Comparison of ENCODE assay signal across 8 cellular contexts in genomic region chr18:37565138-37565984, GRCh38. TPM values are rescaled to one million over a fixed set of nuclear protein-coding genes. Genes with fewer than 3 reads are reported as not detected.
A peak's percentile ranks its signal among the peaks of the same experiment; 100 is the strongest.
DNase-seq lines count a peak whose midpoint lies in the region; ATAC-seq, FAIRE-seq and TF ChIP-seq lines count a peak whose summit lies in the region.

CELF4 (minus strand) TSS chr18:37565798.

- H3K4me3 ChIP-seq in right lobe of liver: peak within 1 kb of the TSS in 2 of 3 donors; percentile 48
- no peak within 1 kb of the TSS for H3K4me3 ChIP-seq in HepG2 (replicated peaks in 1 of 3; ENCODE audit: insufficient read depth in 1 of 3, low read depth in 2 of 3, low read length in 3 of 3)
- H3K4me3 ChIP-seq in neuronal stem cell (ENCODE audit: low read length in 2 of 2): peak within 1 kb of the TSS; percentile 30 to 81
- H3K4me3 ChIP-seq in Caco-2 (ENCODE audit: low read depth, low read length): no peak within 1 kb of the TSS

- H4K91ac ChIP-seq in neuronal stem cell (ENCODE audit: low read depth, low read length, poor library complexity): no peak within 1 kb of the TSS

- H3K4me1 ChIP-seq in right lobe of liver: peaks cover 0 to 14% (median 5%) of the 10 kb centered on the region in 4 donors
- H3K4me1 ChIP-seq in HepG2 (ENCODE audit: insufficient read depth, low read length): no peaks in the 10 kb centered on the region
- no peaks in the 10 kb centered on the region for H3K4me1 ChIP-seq in neuronal stem cell (ENCODE audit: control insufficient read depth in 2 of 2, insufficient read depth in 1 of 2, low read depth in 1 of 2, low read length in 2 of 2)
- H3K4me1 ChIP-seq in Caco-2: no peaks in the 10 kb centered on the region

- H3K9me3 Mint-ChIP-seq in Caco-2 (ENCODE audit: unreplicated experiment): no peaks in the 10 kb centered on the region

- CTCF ChIA-PET in HepG2 (lab: Yijun Ruan, JAX; ENCODE audit: low intra/inter-chr PET ratio, low total read pairs): no interaction called here
- CTCF ChIA-PET in Caco-2 (lab: Charles Lee): no interaction called here

- H4K8ac ChIP-seq in neuronal stem cell (ENCODE audit: low read depth, low read length): no peak within 1 kb of the TSS

- TF ChIP-seq CTCF in right lobe of liver (IDR thresholded peaks at IDR 0.05) (no peak), HepG2 (CRISPR knock-in tag; IDR thresholded peaks at IDR 0.05) (no peak), Caco-2 (IDR thresholded peaks at IDR 0.05; ENCODE audit: insufficient read depth in 1 of 2, low read depth in 1 of 2, low read length in 1 of 2, severe bottlenecking in 1 of 2, unreplicated experiment in 1 of 2) (no peak)

- H3K79me2 ChIP-seq in HepG2 (ENCODE audit: insufficient read depth, low read length): no peaks in the 10 kb centered on the region

- ATAC-seq in right lobe of liver (peak in 3 of 4 donors; percentile 17 to 35 (median 19)), HepG2 (no peak; the same call in 2 of the 3 replicates)

- H3K79me1 ChIP-seq in neuronal stem cell (ENCODE audit: low read depth, low read length): no peaks in the 10 kb centered on the region

- intact Hi-C loops in right lobe of liver (cut with DNase I) (no loop called here), HepG2 (cut with micrococcal nuclease; ENCODE audit: unreplicated experiment) (no loop called here), Caco-2 (cut with micrococcal nuclease; ENCODE audit: unreplicated experiment) (no loop called here)

- H3K9me3 ChIP-seq in right lobe of liver (no peaks in the 10 kb centered on the region), HepG2 (ENCODE audit: low read length) (no peaks in the 10 kb centered on the region), neuronal stem cell (replicated peaks in 1 of 2; ENCODE audit: control insufficient read depth in 2 of 2, insufficient read depth in 1 of 2, low read depth in 1 of 2, low read length in 2 of 2) (no peaks in the 10 kb centered on the region), Caco-2 (no peaks in the 10 kb centered on the region)

- H3K4ac ChIP-seq in neuronal stem cell (ENCODE audit: low read length): no peak within 1 kb of the TSS

- BruUV-seq in HepG2 (replicated peaks; lab: Mats Ljungman, UMichigan): no TSS peak
- no TSS peak for BruUV-seq in Caco-2 (replicated peaks; lab: Mats Ljungman, UMichigan)

- H2AFZ ChIP-seq in HepG2 (ENCODE audit: low read length) (no peak within 1 kb of the TSS), neuronal stem cell (ENCODE audit: low read length) (peak within 1 kb of the TSS; percentile 82)

- WGBS in right lobe of liver (ENCODE audit: insufficient coverage, low coverage, low lambda C conversion rate, missing lambda C conversion rate): 6% methylated on average over 33 of the region's 59 CpGs
- WGBS in HepG2 (ENCODE audit: low lambda C conversion rate): 45% methylated on average over 53 of the region's 59 CpGs
- WGBS in neuronal stem cell (ENCODE audit: extremely low coverage in 2 of 2, insufficient read length in 2 of 2, insufficient replicate concordance in 1 of 2), 2 donors: no CpG with 5 or more reads among the region's 59 CpGs

- no peak within 1 kb of the TSS for H2BK120ac ChIP-seq in neuronal stem cell (ENCODE audit: low read depth, low read length)

- no peak within 1 kb of the TSS for H3K14ac ChIP-seq in neuronal stem cell (ENCODE audit: low read length)

- TF ChIP-seq EP300 in HepG2 (IDR thresholded peaks at IDR 0.05; ENCODE audit: low read depth in 2 of 2, low read length in 2 of 2) (no peak), HepG2 (CRISPR knock-in tag; IDR thresholded peaks at IDR 0.05; ENCODE audit: borderline replicate concordance) (no peak)

- H3K4me2 ChIP-seq in HepG2 (ENCODE audit: low read depth, low read length) (no peak within 1 kb of the TSS), neuronal stem cell (ENCODE audit: insufficient read depth, low read length, poor library complexity, severe bottlenecking) (peak within 1 kb of the TSS; percentile 97)

- H3K18ac ChIP-seq in neuronal stem cell (ENCODE audit: low read length): no peak within 1 kb of the TSS

- no peak within 1 kb of the TSS for H3K23ac ChIP-seq in neuronal stem cell (ENCODE audit: low read depth, low read length, poor library complexity)

- TF ChIP-seq RAD21 in HepG2 (CRISPR knock-in tag; IDR thresholded peaks at IDR 0.05): no peak

- peaks cover 7% of the 10 kb centered on the region for H3K27me3 Mint-ChIP-seq in Caco-2 (ENCODE audit: insufficient read depth, unreplicated experiment)

- no peak within 1 kb of the TSS for H2AK5ac ChIP-seq in neuronal stem cell (ENCODE audit: low read depth, low read length)

- no peak for DNase-seq in right lobe of liver
- no peak for DNase-seq in HepG2 (ENCODE audit: low spot score)
- DNase-seq in SHP77 treated with DMSO at 0.1 percent for 48 hours (lab: John Stamatoyannopoulos, UW): peak; percentile 49
- peak; percentile 10 for DNase-seq in fibroblast of peridontal ligament (ENCODE audit: extremely low read depth)
- no peak for DNase-seq in neuronal stem cell (ENCODE audit: low spot score)
- DNase-seq in activated gamma-delta T cell (lab: John Stamatoyannopoulos, UW): no peak
- DNase-seq in Caco-2: no peak
- DNase-seq in activated effector memory CD4-positive, alpha-beta T cell treated with Interleukin-2 at 50 U/mL for 16 hours: no peak

- no peak within 1 kb of the TSS for H2BK12ac ChIP-seq in neuronal stem cell (ENCODE audit: low read length)

- H2BK5ac ChIP-seq in neuronal stem cell (ENCODE audit: low read length): no peak within 1 kb of the TSS

- in situ Hi-C loops in HepG2 (cut with HindIII; ENCODE audit: extremely low pct_ligation_motif_present, low pct_unique_long_range_greater_than_20kb): no loop called here

- H3K4me3 Mint-ChIP-seq in Caco-2 (ENCODE audit: unreplicated experiment): no peak within 1 kb of the TSS

- no peaks in the 10 kb centered on the region for H4K20me1 ChIP-seq in HepG2 (ENCODE audit: insufficient read depth, low read length)

- no peaks in the 10 kb centered on the region for H3K4me1 Mint-ChIP-seq in Caco-2 (ENCODE audit: low read depth, unreplicated experiment)

- POLR2A ChIA-PET in HepG2 (lab: Yijun Ruan, JAX) (no interaction called here), Caco-2 (lab: Charles Lee) (no interaction called here)

- H3K36me3 Mint-ChIP-seq in Caco-2 (ENCODE audit: insufficient read depth, unreplicated experiment): no peaks in the 10 kb centered on the region

- H2BK15ac ChIP-seq in neuronal stem cell (ENCODE audit: low read length): no peak within 1 kb of the TSS

- H3K27me3 ChIP-seq in right lobe of liver (no peaks in the 10 kb centered on the region), HepG2 (ENCODE audit: control insufficient read depth in 1 of 2, insufficient read depth in 2 of 2, low read length in 2 of 2) (peaks cover 1 to 41% of the 10 kb centered on the region in 2 experiments; a peak in 3 of 5 replicates), neuronal stem cell (ENCODE audit: control insufficient read depth in 3 of 3, insufficient read depth in 3 of 3, low read depth in 1 of 3, low read length in 3 of 3) (peaks cover 7 to 75% (median 57%) of the 10 kb centered on the region in 3 experiments), Caco-2 (replicated peaks; ENCODE audit: control insufficient read depth, insufficient read depth, low read length) (no peaks in the 10 kb centered on the region)

- FAIRE-seq in HepG2 (lab: Jason Lieb, UNC): no peak

- H3K27ac ChIP-seq in right lobe of liver (no peak within 1 kb of the TSS), HepG2 (ENCODE audit: extremely low read length, insufficient read depth, low read length) (no peak within 1 kb of the TSS), neuronal stem cell (replicated peaks; ENCODE audit: low read length) (no peak within 1 kb of the TSS)

- H3K27ac Mint-ChIP-seq in Caco-2 (ENCODE audit: unreplicated experiment): no peak within 1 kb of the TSS

- no peak within 1 kb of the TSS for H3K9ac ChIP-seq in HepG2 (ENCODE audit: insufficient read depth, low read depth, low read length)
- no peak within 1 kb of the TSS for H3K9ac ChIP-seq in neuronal stem cell (ENCODE audit: low read depth, low read length, poor library complexity)

- TF ChIP-seq POLR2A in right lobe of liver (IDR thresholded peaks at IDR 0.05) (no peak), HepG2 (IDR thresholded peaks at IDR 0.05; ENCODE audit: insufficient read depth in 1 of 2, low read depth in 2 of 2, low read length in 2 of 2) (no peak)

- no peaks in the 10 kb centered on the region for H3K36me3 ChIP-seq in right lobe of liver
- no peaks in the 10 kb centered on the region for H3K36me3 ChIP-seq in HepG2 (replicated peaks in 1 of 2; ENCODE audit: control insufficient read depth in 1 of 2, insufficient read depth in 2 of 2, low read length in 2 of 2)
- no peaks in the 10 kb centered on the region for H3K36me3 ChIP-seq in neuronal stem cell (replicated peaks in 1 of 2; ENCODE audit: control insufficient read depth in 2 of 2, insufficient read depth in 2 of 2, low read length in 2 of 2)
- no peaks in the 10 kb centered on the region for H3K36me3 ChIP-seq in Caco-2 (ENCODE audit: control insufficient read depth, insufficient read depth, low read length)

TF ChIP-seq in HepG2, 621 proteins besides CTCF, POLR2A, EP300 and RAD21 (continues in another document):
- no peak for TF ChIP-seq SMAD1 (CRISPR knock-in tag; IDR thresholded peaks at IDR 0.05; ENCODE audit: borderline replicate concordance, low read depth)

RNA-seq across cellular contexts. Expression of gene CELF4, which starts in this region (rescaled TPM):
- total RNA-seq in right lobe of liver: under 1 TPM in 1 of 6 experiments, not detected in 5; 0.06 TPM
- not detected in 2 replicates for total RNA-seq in HepG2 (2016; rRNA removed; fragmentation: Illumina TruSeq; extraction: Trizol)
- not detected in 2 replicates for total RNA-seq in HepG2 (2016; cell fraction: cytosol; rRNA removed; fragmentation: Illumina TruSeq; extraction: Trizol; ENCODE audit: low read depth)
- total RNA-seq in HepG2 (2016; cell fraction: insoluble cytoplasmic fraction; rRNA removed; fragmentation: Illumina TruSeq; extraction: Trizol): not detected in 2 replicates
- total RNA-seq in HepG2 (2016; cell fraction: membrane; rRNA removed; fragmentation: Illumina TruSeq; extraction: Trizol): not detected in 2 replicates
- total RNA-seq in HepG2 (2016; cell fraction: nucleus; rRNA removed; fragmentation: Illumina TruSeq; extraction: Trizol): not detected in 2 replicates
- polyA plus RNA-seq in HepG2 (2011; rRNA removed): not detected in 2 replicates
- polyA plus RNA-seq in HepG2 (2011; cell fraction: cytosol; rRNA removed): not detected in 2 replicates
- polyA plus RNA-seq in HepG2 (2011; cell fraction: nucleus; rRNA removed): not detected in 2 replicates
- polyA plus RNA-seq in HepG2 (2012): 0.05 and 0.07 TPM in 2 replicates
- not detected in 2 replicates for polyA plus RNA-seq in HepG2 (2016; cell fraction: cytosol; fragmentation: Illumina TruSeq; extraction: Trizol; ENCODE audit: low read depth)
- polyA plus RNA-seq in HepG2 (2016; cell fraction: insoluble cytoplasmic fraction; fragmentation: Illumina TruSeq; extraction: Trizol; ENCODE audit: low read depth): not detected in 2 replicates
- polyA plus RNA-seq in HepG2 (2016; cell fraction: membrane; fragmentation: Illumina TruSeq; extraction: Trizol; ENCODE audit: low read depth): not detected in 2 replicates
- not detected in 2 replicates for polyA plus RNA-seq in HepG2 (2016; cell fraction: nucleus; fragmentation: Illumina TruSeq; extraction: Trizol; ENCODE audit: insufficient read depth, low read depth)
- polyA minus RNA-seq in HepG2 (2011; rRNA and poly(A)+ RNA removed; ENCODE audit: low replicate concordance): not detected in 2 replicates
- polyA minus RNA-seq in HepG2 (2011; cell fraction: cytosol; rRNA and poly(A)+ RNA removed): not detected in 2 replicates
- not detected in 2 replicates for polyA minus RNA-seq in HepG2 (2011; cell fraction: nucleus; rRNA and poly(A)+ RNA removed)
- 8.5 TPM for polyA plus RNA-seq in neuronal stem cell (2013, experiment 1 of 2)
- polyA plus RNA-seq in neuronal stem cell (2013, experiment 2 of 2): 10.2 TPM
- 0.11 TPM in 1 of 2 replicates, not detected in the other for total RNA-seq in Caco-2 (2022)

Comparison
In these comparisons a context has a peak if more than half of its experiments do, and no peak if none do; other contexts are left out.
1. Peak in ATAC-seq and H3K4me3 ChIP-seq in right lobe of liver; RNA of the gene not detected or under 1 TPM.
2. DNase-seq: peak in SHP77 treated with DMSO at 0.1 percent for 48 hours (single experiment) and fibroblast of peridontal ligament (single experiment); none in right lobe of liver (0 of 3), HepG2 (single experiment), neuronal stem cell (single experiment), activated gamma-delta T cell (single experiment), Caco-2 (0 of 2) and activated effector memory CD4-positive, alpha-beta T cell treated with Interleukin-2 at 50 U/mL for 16 hours (single experiment).
3. H3K4me3 ChIP-seq: peak in neuronal stem cell (2 of 2); none in HepG2 (0 of 3) and Caco-2 (single experiment).